8 cellular contexts compared by ENCODE assay signal in genomic region chr18:59249186-59249774, GRCh38. TPM values are rescaled to one million over a fixed set of nuclear protein-coding genes. Genes with fewer than 3 reads are reported as not detected.
DNase-seq lines count a peak whose midpoint lies in the region; ATAC-seq, FAIRE-seq and TF ChIP-seq lines count a peak whose summit lies in the region.

No MANE protein-coding gene starts in this region.

- ATAC-seq in GM19397 (IDR thresholded peaks at IDR 0.05; ENCODE audit: unreplicated experiment): no peak

- H3K79me2 ChIP-seq in MM.1S (ENCODE audit: low read length): no peaks in the 10 kb centered on the region

- H2AFZ ChIP-seq in MM.1S (ENCODE audit: low read length): no peak overlapping the region

- no peak overlapping the region for H3K9ac ChIP-seq in MM.1S (ENCODE audit: low read length)

- H3F3A ChIP-seq in MM.1S (ENCODE audit: insufficient read depth, low read length): no peaks in the 10 kb centered on the region

- DNase-seq in GM06990 (ENCODE audit: extremely low read depth, insufficient read length) (no peak), MM.1S (peak; percentile 70), SHP77 (lab: John Stamatoyannopoulos, UW) (peak; percentile 68 to 82), epidermal melanocyte (ENCODE audit: insufficient read length, low spot score) (peak; percentile 84), mucosa of gallbladder (ENCODE audit: low spot score) (peak; percentile 52)
- no peak for DNase-seq in stimulated activated naive CD4-positive, alpha-beta T cell treated with Interleukin-2 at 50 U/mL for 16 hours (lab: John Stamatoyannopoulos, UW)

- no peaks in the 10 kb centered on the region for H3K9me3 ChIP-seq in MM.1S (replicated peaks; ENCODE audit: insufficient read depth, low read length)

- H3K36me3 ChIP-seq in GM06990 (ENCODE audit: control insufficient read depth, insufficient read depth, low read length): no peaks in the 10 kb centered on the region
- no peaks in the 10 kb centered on the region for H3K36me3 ChIP-seq in MM.1S (replicated peaks; ENCODE audit: insufficient read depth, low read length)

- H3K4me3 ChIP-seq in GM06990 (replicated peaks; ENCODE audit: low read depth, low read length) (no peak overlapping the region), MM.1S (ENCODE audit: low read length) (no peak overlapping the region)

- peaks cover 2% of the 10 kb centered on the region for H3K27me3 ChIP-seq in GM06990 (replicated peaks; ENCODE audit: control insufficient read depth, insufficient read depth, low read length)
- no peaks in the 10 kb centered on the region for H3K27me3 ChIP-seq in MM.1S (replicated peaks; ENCODE audit: insufficient read depth, low read length)

- no peaks in the 10 kb centered on the region for H4K20me1 ChIP-seq in MM.1S (ENCODE audit: insufficient read depth, low read length)

- peak; percentile 92 for FAIRE-seq in A204.1 (lab: Jason Lieb, UNC)

- TF ChIP-seq CTCF in GM06990 (IDR thresholded peaks at IDR 0.05; ENCODE audit: insufficient read depth, low read length, poor library complexity, severe bottlenecking) (peak; percentile 75), MM.1S (IDR thresholded peaks at IDR 0.05; ENCODE audit: low read length) (peak; percentile 77)

- H3K4me1 ChIP-seq in MM.1S (ENCODE audit: low read length): no peaks in the 10 kb centered on the region

- no peaks in the 10 kb centered on the region for H3K9me2 ChIP-seq in MM.1S (replicated peaks; ENCODE audit: insufficient read depth, low read length)

- H3K27ac ChIP-seq in MM.1S (ENCODE audit: low read length): no peak overlapping the region

- H3K4me2 ChIP-seq in MM.1S (ENCODE audit: low read depth, low read length): no peak overlapping the region

RNA-seq across cellular contexts. Expression of gene RAX, which starts 24.0 kb away (rescaled TPM):
- total RNA-seq in mucosa of gallbladder: not detected

RNA-seq across cellular contexts. Expression of gene GRP, which starts 29.3 kb away (rescaled TPM):
- not detected for total RNA-seq in mucosa of gallbladder

Comparison
In these comparisons a context has a peak if more than half of its experiments do, and no peak if none do; other contexts are left out.
1. DNase-seq: peak in MM.1S (single experiment), SHP77 (2 of 2), epidermal melanocyte (single experiment) and mucosa of gallbladder (single experiment); none in GM06990 (single experiment) and stimulated activated naive CD4-positive, alpha-beta T cell treated with Interleukin-2 at 50 U/mL for 16 hours (single experiment).